ENCODE assay signal across 14 cellular contexts in the genomic region with DNA sequence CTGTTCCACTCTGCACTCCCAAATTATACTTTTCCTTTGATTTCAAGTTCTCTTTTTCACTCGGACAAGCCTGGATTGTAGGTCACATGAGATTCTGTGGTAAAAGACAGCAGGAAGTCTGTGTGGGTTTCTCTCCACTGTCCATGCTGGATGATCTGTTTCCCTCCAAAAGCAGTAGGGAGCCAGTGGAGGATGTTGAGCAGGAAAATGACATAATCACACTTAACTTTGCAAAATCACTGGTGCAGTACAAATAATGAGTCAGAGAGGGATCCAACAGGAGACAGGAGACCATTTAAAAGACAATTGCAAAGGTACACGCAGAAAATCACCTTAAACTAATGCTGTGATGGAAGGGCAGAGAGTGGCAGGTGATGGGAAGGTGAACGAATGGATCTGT.
DNase-seq lines count a peak whose midpoint lies in the region; ATAC-seq and TF ChIP-seq lines count a peak whose summit lies in the region.
"Had no signal": no experiment of that assay in that cellular context is flagged by ENCODE, and none has a peak within 500 bp of the region (broad histone marks: within the 10 kb centered on the region; RNA-seq: fewer than 3 reads in every experiment).

No MANE protein-coding gene starts in this region.

- POLR2A ChIA-PET in HEK293 (lab: Yijun Ruan, JAX) = no interaction called here

- no peak overlapping the region for H3K4me3 Mint-ChIP-seq in activated naive CD8-positive, alpha-beta T cell treated with anti-CD3 and anti-CD28 coated beads for 36 hours

- DNase-seq in RWPE2 (ENCODE audit: low spot score) = no peak
- DNase-seq in foreskin melanocyte = peak; percentile 69
- DNase-seq in globus pallidus (ENCODE audit: low spot score) = no peak
- DNase-seq in DMS114 treated with DMSO at 0.1 percent for 48 hours (lab: John Stamatoyannopoulos, UW; ENCODE audit: unreplicated experiment) = no peak
- no peak for DNase-seq in activated naive CD8-positive, alpha-beta T cell treated with anti-CD3 and anti-CD28 coated beads for 36 hours
- DNase-seq in T-helper 2 cell = no peak
- DNase-seq: mesendoderm; NCI-H446; spleen; stimulated activated naive CD8-positive, alpha-beta T cell treated with anti-CD3 and anti-CD28 coated beads, Interleukin-15, Interleukin-2, amounts not matched to agents 100 U/mL and 50 U/mL, for 24 hours had no signal

- H3K36me3 ChIP-seq in ACC112 (ENCODE audit: insufficient read depth, low read length) = no peaks in the 10 kb centered on the region
- H3K36me3 ChIP-seq in HEK293 (ENCODE audit: control insufficient read depth in 2 of 2, insufficient read depth in 1 of 2, low read length in 2 of 2) = no peaks in the 10 kb centered on the region
- H3K36me3 ChIP-seq in RWPE2 (ENCODE audit: low read depth) = no peaks in the 10 kb centered on the region

- H3K36me3 Mint-ChIP-seq in activated naive CD8-positive, alpha-beta T cell treated with anti-CD3 and anti-CD28 coated beads for 36 hours = peaks cover 5% of the 10 kb centered on the region

- H3K9me3 Mint-ChIP-seq in activated naive CD8-positive, alpha-beta T cell treated with anti-CD3 and anti-CD28 coated beads for 36 hours = no peaks in the 10 kb centered on the region

- H3K4me3 ChIP-seq in ACC112 (ENCODE audit: low read depth, low read length) (no peak overlapping the region), HEK293 (ENCODE audit: low read depth, low read length) (no peak overlapping the region), RWPE2 (ENCODE audit: severe bottlenecking) (no peak overlapping the region)
- H3K4me3 ChIP-seq: spleen had no signal

- H3K27ac Mint-ChIP-seq in activated naive CD8-positive, alpha-beta T cell treated with anti-CD3 and anti-CD28 coated beads for 36 hours = no peak overlapping the region

- H3K9me3 ChIP-seq in HEK293 (ENCODE audit: control insufficient read depth, insufficient read depth, low read depth, low read length) = no peaks in the 10 kb centered on the region
- no peaks in the 10 kb centered on the region for H3K9me3 ChIP-seq in RWPE2 (ENCODE audit: severe bottlenecking)
- H3K9me3 ChIP-seq: spleen had no signal

- H3K4me1 ChIP-seq in ACC112 (ENCODE audit: control insufficient read depth, insufficient read depth, low read length, unreplicated experiment) = peaks cover 29% of the 10 kb centered on the region
- H3K4me1 ChIP-seq in HEK293 (ENCODE audit: control insufficient read depth, insufficient read depth, low read length) = peaks cover 5% of the 10 kb centered on the region
- peaks cover 22% of the 10 kb centered on the region for H3K4me1 ChIP-seq in RWPE2 (ENCODE audit: insufficient read depth, poor library complexity, severe bottlenecking)

- H3K4me1 Mint-ChIP-seq in activated naive CD8-positive, alpha-beta T cell treated with anti-CD3 and anti-CD28 coated beads for 36 hours = peaks cover 7% of the 10 kb centered on the region

- H3K27me3 ChIP-seq in ACC112 (ENCODE audit: insufficient read depth, low read length) = no peaks in the 10 kb centered on the region
- H3K27me3 ChIP-seq in RWPE2 (ENCODE audit: insufficient read depth, poor library complexity, severe bottlenecking) = no peaks in the 10 kb centered on the region
- H3K27me3 ChIP-seq: spleen had no signal

- TF ChIP-seq CTCF in HEK293 (tag by site-specific recombination; IDR thresholded peaks at IDR 0.05) (no peak), RWPE2 (IDR thresholded peaks at IDR 0.05; ENCODE audit: poor library complexity, severe bottlenecking) (no peak)

- CTCF ChIA-PET in HEK293 (lab: Yijun Ruan, JAX) = interaction anchor here (1.0 kb wide), 1 partner anchor 56 kb away, joined by 4 read pairs; no protein-coding TSS in a partner anchor

- peak overlapping the region; percentile 78 for H2AFZ ChIP-seq in ACC112 (ENCODE audit: low read length, unreplicated experiment)

- ATAC-seq in RWPE2 (ENCODE audit: low read depth) = peak; percentile 71
- ATAC-seq: stimulated activated naive CD8-positive, alpha-beta T cell treated with anti-CD3 and anti-CD28 coated beads, Interleukin-15, Interleukin-2, amounts not matched to agents 100 U/mL and 50 U/mL, for 24 hours had no signal

- H3K27me3 Mint-ChIP-seq in activated naive CD8-positive, alpha-beta T cell treated with anti-CD3 and anti-CD28 coated beads for 36 hours = no peaks in the 10 kb centered on the region

- H3K27ac ChIP-seq in ACC112 (ENCODE audit: low read depth, low read length) (peak overlapping the region; percentile 13), HEK293 (ENCODE audit: extremely low read depth, low read depth, low read length) (no peak overlapping the region), RWPE2 (ENCODE audit: poor library complexity, severe bottlenecking) (peak overlapping the region; percentile 30)
- H3K27ac ChIP-seq: epithelial cell of prostate, HL-60, spleen had no signal

- H3K79me2 ChIP-seq in ACC112 (ENCODE audit: control insufficient read depth, insufficient read depth, low read length, unreplicated experiment) = no peaks in the 10 kb centered on the region

TF ChIP-seq in HEK293, 187 proteins besides CTCF, POLR2A, EP300 and RAD21 (continues in another document):
- TF ChIP-seq ZNF629 (tag by site-specific recombination; IDR thresholded peaks at IDR 0.05) = peak; percentile 62
- no peak for TF ChIP-seq ZNF133 (tag by site-specific recombination; IDR thresholded peaks at IDR 0.05)
- TF ChIP-seq ZNF174 (tag by site-specific recombination; IDR thresholded peaks at IDR 0.05) = no peak
- TF ChIP-seq ZIC2 (tag by site-specific recombination; IDR thresholded peaks at IDR 0.05) = peak; percentile 70
- no peak for TF ChIP-seq HOXA7 (CRISPR knock-in tag; IDR thresholded peaks at IDR 0.05; ENCODE audit: borderline replicate concordance)
- no peak for TF ChIP-seq ZNF514 (tag by site-specific recombination; IDR thresholded peaks at IDR 0.05)
- TF ChIP-seq ZNF426 (tag by site-specific recombination; IDR thresholded peaks at IDR 0.05) = no peak
- no peak for TF ChIP-seq ZNF19 (tag by site-specific recombination; IDR thresholded peaks at IDR 0.05; ENCODE audit: low read depth)
- TF ChIP-seq ZNF391 (tag by site-specific recombination; IDR thresholded peaks at IDR 0.05; ENCODE audit: borderline replicate concordance, low read depth) = no peak
- TF ChIP-seq, protein P1, sequence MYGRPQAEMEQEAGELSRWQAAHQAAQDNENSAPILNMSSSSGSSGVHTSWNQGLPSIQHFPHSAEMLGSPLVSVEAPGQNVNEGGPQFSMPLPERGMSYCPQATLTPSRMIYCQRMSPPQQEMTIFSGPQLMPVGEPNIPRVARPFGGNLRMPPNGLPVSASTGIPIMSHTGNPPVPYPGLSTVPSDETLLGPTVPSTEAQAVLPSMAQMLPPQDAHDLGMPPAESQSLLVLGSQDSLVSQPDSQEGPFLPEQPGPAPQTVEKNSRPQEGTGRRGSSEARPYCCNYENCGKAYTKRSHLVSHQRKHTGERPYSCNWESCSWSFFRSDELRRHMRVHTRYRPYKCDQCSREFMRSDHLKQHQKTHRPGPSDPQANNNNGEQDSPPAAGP (tag by site-specific recombination; IDR thresholded peaks at IDR 0.05) = no peak
- TF ChIP-seq ZNF433 (tag by site-specific recombination; IDR thresholded peaks at IDR 0.05; ENCODE audit: low read depth) = no peak
- TF ChIP-seq, protein P2, sequence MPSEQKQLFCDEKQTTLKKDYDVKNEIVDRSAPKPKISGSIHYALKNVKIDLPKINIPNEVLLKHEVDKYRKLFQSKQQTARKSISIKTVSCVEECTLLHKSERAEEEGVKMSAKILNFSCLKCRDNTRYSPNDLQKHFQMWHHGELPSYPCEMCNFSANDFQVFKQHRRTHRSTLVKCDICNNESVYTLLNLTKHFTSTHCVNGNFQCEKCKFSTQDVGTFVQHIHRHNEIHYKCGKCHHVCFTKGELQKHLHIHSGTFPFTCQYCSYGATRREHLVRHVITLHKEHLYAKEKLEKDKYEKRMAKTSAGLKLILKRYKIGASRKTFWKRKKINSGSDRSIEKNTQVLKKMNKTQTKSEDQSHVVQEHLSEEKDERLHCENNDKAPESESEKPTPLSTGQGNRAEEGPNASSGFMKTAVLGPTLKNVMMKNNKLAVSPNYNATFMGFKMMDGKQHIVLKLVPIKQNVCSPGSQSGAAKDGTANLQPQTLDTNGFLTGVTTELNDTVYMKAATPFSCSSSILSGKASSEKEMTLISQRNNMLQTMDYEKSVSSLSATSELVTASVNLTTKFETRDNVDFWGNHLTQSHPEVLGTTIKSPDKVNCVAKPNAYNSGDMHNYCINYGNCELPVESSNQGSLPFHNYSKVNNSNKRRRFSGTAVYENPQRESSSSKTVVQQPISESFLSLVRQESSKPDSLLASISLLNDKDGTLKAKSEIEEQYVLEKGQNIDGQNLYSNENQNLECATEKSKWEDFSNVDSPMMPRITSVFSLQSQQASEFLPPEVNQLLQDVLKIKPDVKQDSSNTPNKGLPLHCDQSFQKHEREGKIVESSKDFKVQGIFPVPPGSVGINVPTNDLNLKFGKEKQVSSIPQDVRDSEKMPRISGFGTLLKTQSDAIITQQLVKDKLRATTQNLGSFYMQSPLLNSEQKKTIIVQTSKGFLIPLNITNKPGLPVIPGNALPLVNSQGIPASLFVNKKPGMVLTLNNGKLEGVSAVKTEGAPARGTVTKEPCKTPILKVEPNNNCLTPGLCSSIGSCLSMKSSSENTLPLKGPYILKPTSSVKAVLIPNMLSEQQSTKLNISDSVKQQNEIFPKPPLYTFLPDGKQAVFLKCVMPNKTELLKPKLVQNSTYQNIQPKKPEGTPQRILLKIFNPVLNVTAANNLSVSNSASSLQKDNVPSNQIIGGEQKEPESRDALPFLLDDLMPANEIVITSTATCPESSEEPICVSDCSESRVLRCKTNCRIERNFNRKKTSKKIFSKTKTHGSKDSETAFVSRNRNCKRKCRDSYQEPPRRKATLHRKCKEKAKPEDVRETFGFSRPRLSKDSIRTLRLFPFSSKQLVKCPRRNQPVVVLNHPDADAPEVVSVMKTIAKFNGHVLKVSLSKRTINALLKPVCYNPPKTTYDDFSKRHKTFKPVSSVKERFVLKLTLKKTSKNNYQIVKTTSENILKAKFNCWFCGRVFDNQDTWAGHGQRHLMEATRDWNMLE (tag by site-specific recombination; conservative IDR thresholded peaks at IDR 0.05; ENCODE audit: low read depth) = peak; percentile 30; the same call in 1 of the 2 replicates
- TF ChIP-seq ZNF670 (tag by site-specific recombination; IDR thresholded peaks at IDR 0.05; ENCODE audit: low read depth) = no peak
- no peak for TF ChIP-seq ZNF548 (tag by site-specific recombination; IDR thresholded peaks at IDR 0.05)
